16 cellular contexts compared by ENCODE assay signal in the genomic region with DNA sequence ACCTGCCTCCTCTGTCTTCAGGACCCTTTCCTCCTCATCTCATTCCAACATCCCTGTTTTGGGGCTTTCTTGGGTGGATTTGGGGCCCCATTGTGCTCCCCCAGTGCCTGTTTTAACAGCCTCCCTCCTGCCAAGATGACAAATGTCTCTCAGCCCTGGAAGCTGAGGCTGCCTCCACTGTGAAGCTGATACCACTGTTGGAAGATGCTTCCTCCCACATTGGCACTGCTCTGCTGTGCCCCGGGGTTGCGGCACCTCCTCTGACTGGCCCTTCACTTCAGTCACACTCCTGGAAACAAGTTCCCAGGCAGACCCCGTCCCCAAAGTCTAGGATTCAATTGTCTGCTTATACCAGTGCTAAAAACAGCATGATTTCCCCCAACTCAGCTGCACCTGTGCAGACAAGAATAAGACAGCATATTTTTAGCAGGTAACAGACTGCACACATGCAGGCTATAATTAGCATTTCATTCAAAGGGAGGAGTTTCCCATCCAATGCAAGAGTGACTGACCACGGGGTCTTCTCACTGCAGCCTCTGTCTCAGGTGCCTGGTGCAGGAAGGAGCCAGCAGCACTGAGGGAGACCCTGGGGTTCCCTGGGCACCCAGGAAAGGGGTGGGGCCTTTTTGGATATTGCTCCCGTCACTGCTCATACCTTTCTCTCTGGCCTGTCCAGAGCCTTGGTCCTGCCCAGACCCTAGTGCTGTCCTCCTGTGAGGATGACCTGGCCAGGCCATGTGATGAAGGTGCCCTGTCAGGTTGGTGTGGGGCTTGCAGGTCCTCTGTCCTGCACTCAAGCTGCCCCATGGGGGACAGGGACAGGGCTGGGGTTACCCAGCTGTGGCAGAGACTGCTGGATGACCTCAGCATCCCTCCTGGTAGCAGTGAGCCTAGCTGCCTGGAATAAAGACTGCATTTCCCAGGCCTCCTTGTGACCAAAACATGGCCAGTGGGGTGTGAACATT. TPM values are rescaled to one million over a fixed set of nuclear protein-coding genes. Genes with fewer than 3 reads are reported as not detected.
DNase-seq lines count a peak whose midpoint lies in the region; ATAC-seq, FAIRE-seq and TF ChIP-seq lines count a peak whose summit lies in the region.
"Had no signal": no experiment of that assay in that cellular context is flagged by ENCODE, and none has a peak within 500 bp of the region (broad histone marks: within the 10 kb centered on the region; RNA-seq: fewer than 3 reads in every experiment).

No MANE protein-coding gene starts in this region.

- H4K20me1 ChIP-seq in BLaER1 treated with 17β-estradiol and CSF1 and Interleukin-3, amounts not matched to agents 10 nM and 100 nM, result no peaks in the 10 kb centered on the region

- 56 to 69% methylated on average over 1 to 5 of the region's 5 CpGs for WGBS in transverse colon (ENCODE audit: low coverage in 1 of 2), 2 donors

- H3K4me1 ChIP-seq in BLaER1 treated with 17β-estradiol and CSF1 and Interleukin-3, amounts not matched to agents 10 nM and 100 nM, result peaks cover 0 to 26% (median 22%) of the 10 kb centered on the region in 10 experiments; a peak in 15 of 20 replicates
- H3K4me1 ChIP-seq in RWPE2 (ENCODE audit: insufficient read depth, poor library complexity, severe bottlenecking) (peaks cover 32% of the 10 kb centered on the region), transverse colon (no peaks in the 10 kb centered on the region), BE2C (no peaks in the 10 kb centered on the region)

- H3K4me2 ChIP-seq in BLaER1 treated with 17β-estradiol and CSF1 and Interleukin-3, amounts not matched to agents 10 nM and 100 nM, result peak overlapping the region in 9 of 11 experiments; percentile 3 to 82 (median 54); a peak in 17 of 22 replicates
- H3K4me2 ChIP-seq: KMS-11 had no signal

- TF ChIP-seq CTCF in RWPE2 (IDR thresholded peaks at IDR 0.05; ENCODE audit: poor library complexity, severe bottlenecking), result no peak
- no peak for TF ChIP-seq CTCF in transverse colon (IDR thresholded peaks at IDR 0.05)
- no peak for TF ChIP-seq CTCF in BE2C (IDR thresholded peaks at IDR 0.05; ENCODE audit: low read depth, low read length)
- no peak for TF ChIP-seq CTCF in WERI-Rb-1 (IDR thresholded peaks at IDR 0.05; ENCODE audit: low read depth, low read length)

- 0 out of 22 replicates have a peak overlapping the region, but pooled peaks of 1 of the 11 experiments have one; percentile 17 for H3K9ac ChIP-seq in BLaER1 treated with 17β-estradiol and CSF1 and Interleukin-3, amounts not matched to agents 10 nM and 100 nM
- H3K9ac ChIP-seq: KMS-11 had no signal

- no peak for TF ChIP-seq EP300 in transverse colon (IDR thresholded peaks at IDR 0.05; ENCODE audit: low read depth)

- peak; percentile 75 for FAIRE-seq in HTR-8/SVneo (lab: Jason Lieb, UNC)
- FAIRE-seq: H54 had no signal

- no peak overlapping the region for H3K27ac ChIP-seq in BLaER1 treated with 17β-estradiol and CSF1 and Interleukin-3, amounts not matched to agents 10 nM and 100 nM
- H3K27ac ChIP-seq in RWPE2 (ENCODE audit: poor library complexity, severe bottlenecking) (peak overlapping the region; percentile 77), transverse colon (no peak overlapping the region), WERI-Rb-1 (no peak overlapping the region)
- H3K27ac ChIP-seq: KMS-11 had no signal

- H3K36me3 ChIP-seq in BLaER1 treated with 17β-estradiol and CSF1 and Interleukin-3, amounts not matched to agents 10 nM and 100 nM, result no peaks in the 10 kb centered on the region
- H3K36me3 ChIP-seq in RWPE2 (ENCODE audit: low read depth), result no peaks in the 10 kb centered on the region
- H3K36me3 ChIP-seq in transverse colon, result no peaks in the 10 kb centered on the region
- no peaks in the 10 kb centered on the region for H3K36me3 ChIP-seq in BE2C
- no peaks in the 10 kb centered on the region for H3K36me3 ChIP-seq in WERI-Rb-1
- H3K36me3 ChIP-seq: MG63 had no signal

- in situ Hi-C loops in transverse colon (cut with MboI; ENCODE audit: low pct_ligation_motif_present in 1 of 4, low pct_unique_long_range_greater_than_20kb in 1 of 4, low sequenced_read_pairs in 3 of 4), result no loop called here

- peaks cover 6 to 20% (median 11%) of the 10 kb centered on the region in 11 experiments; a peak in 15 of 22 replicates for H3K9me3 ChIP-seq in BLaER1 treated with 17β-estradiol and CSF1 and Interleukin-3, amounts not matched to agents 10 nM and 100 nM (replicated peaks in 1 of 11)
- H3K9me3 ChIP-seq in RWPE2 (ENCODE audit: severe bottlenecking) (no peaks in the 10 kb centered on the region), transverse colon (no peaks in the 10 kb centered on the region), BE2C (no peaks in the 10 kb centered on the region), WERI-Rb-1 (ENCODE audit: severe bottlenecking) (peaks cover 3% of the 10 kb centered on the region)

- intact Hi-C loops in transverse colon (cut with DNase I; ENCODE audit: low total_unique reads), result no loop called here

- H3K4me3 ChIP-seq in BLaER1 treated with 17β-estradiol and CSF1 and Interleukin-3, amounts not matched to agents 10 nM and 100 nM, result no peak overlapping the region
- H3K4me3 ChIP-seq in RWPE2 (ENCODE audit: severe bottlenecking), result no peak overlapping the region
- H3K4me3 ChIP-seq in transverse colon, result no peak overlapping the region
- H3K4me3 ChIP-seq in BE2C (ENCODE audit: low read depth, low read length), result no peak overlapping the region
- no peak overlapping the region for H3K4me3 ChIP-seq in WERI-Rb-1 (ENCODE audit: low read depth, low read length)
- H3K4me3 ChIP-seq: MG63 had no signal

- ATAC-seq in RWPE2 (ENCODE audit: low read depth), result no peak
- ATAC-seq in HG02973 (IDR thresholded peaks at IDR 0.05; ENCODE audit: unreplicated experiment), result no peak

- H3K27me3 ChIP-seq in BLaER1 treated with 17β-estradiol and CSF1 and Interleukin-3, amounts not matched to agents 10 nM and 100 nM, result no peaks in the 10 kb centered on the region
- no peaks in the 10 kb centered on the region for H3K27me3 ChIP-seq in RWPE2 (ENCODE audit: insufficient read depth, poor library complexity, severe bottlenecking)
- H3K27me3 ChIP-seq in transverse colon, result peaks cover 52% of the 10 kb centered on the region
- no peaks in the 10 kb centered on the region; the same call in 1 of the 2 replicates for H3K27me3 ChIP-seq in BE2C
- no peaks in the 10 kb centered on the region for H3K27me3 ChIP-seq in WERI-Rb-1 (ENCODE audit: insufficient read depth, low read depth, severe bottlenecking)

- TF ChIP-seq POLR2A in transverse colon (IDR thresholded peaks at IDR 0.05), result no peak

- no peak for DNase-seq in HTR-8/SVneo (ENCODE audit: insufficient read length, low spot score)
- peak; percentile 75 for DNase-seq in RWPE2 (ENCODE audit: low spot score)
- peak; percentile 16 for DNase-seq in kidney tubule cell (ENCODE audit: low spot score)
- no peak for DNase-seq in transverse colon
- no peak for DNase-seq in BE2C
- no peak for DNase-seq in WERI-Rb-1
- DNase-seq: C1 segment of cervical spinal cord, DMS 273 treated with DMSO at 0.1 percent for 48 hours, EL, MG63, NCI-H1105, SHP77 treated with DMSO at 0.1 percent for 48 hours had no signal

RNA-seq across cellular contexts. Expression of gene SULF2, which starts 31.5 kb away (rescaled TPM):
- total RNA-seq in transverse colon, result 100 to 1,000 TPM; 103 to 257 (median 191) TPM
- polyA plus RNA-seq in BE2C (2012; ENCODE audit: insufficient read depth, insufficient read length, low read depth), result 95.1 TPM

Comparison
In these comparisons a context has a peak if more than half of its experiments do, and no peak if none do; other contexts are left out.
1. DNase-seq: peak in RWPE2 (single experiment) and kidney tubule cell (single experiment); none in HTR-8/SVneo (single experiment), transverse colon (single experiment), BE2C (single experiment) and WERI-Rb-1 (single experiment).